Comparison of ENCODE assay signal across 11 cellular contexts in the genomic region with DNA sequence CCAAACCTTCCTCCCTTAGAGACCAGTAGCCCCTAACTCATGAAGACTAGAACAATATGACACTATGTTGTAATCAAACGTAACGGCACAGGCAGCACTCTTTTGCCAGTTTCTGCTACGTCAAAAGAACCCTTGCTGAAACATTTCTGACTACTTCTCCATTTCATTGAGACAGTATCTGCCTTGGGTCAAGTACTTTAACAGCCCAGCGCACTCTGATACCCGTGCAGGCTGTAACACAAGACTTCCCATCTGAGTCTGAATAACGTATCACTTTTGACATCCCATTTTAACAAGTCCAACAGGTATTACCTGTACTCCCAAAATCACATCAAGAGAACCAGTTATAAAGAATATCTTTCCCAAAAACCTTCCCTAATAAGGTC. TPM values are rescaled to one million over a fixed set of nuclear protein-coding genes. Genes with fewer than 3 reads are reported as not detected.
A peak's percentile ranks its signal among the peaks of the same experiment; 100 is the strongest.
DNase-seq lines count a peak whose midpoint lies in the region; ATAC-seq and TF ChIP-seq lines count a peak whose summit lies in the region.
"Had no signal": no experiment of that assay in that cellular context is flagged by ENCODE, and none has a peak within 500 bp of the region (broad histone marks: within the 10 kb centered on the region; RNA-seq: fewer than 3 reads in every experiment).

No MANE protein-coding gene starts in this region.

- no peaks in the 10 kb centered on the region for H3K9me3 Mint-ChIP-seq in MCF 10A (ENCODE audit: unreplicated experiment)
- H3K9me3 Mint-ChIP-seq in naive thymus-derived CD4-positive, alpha-beta T cell, result no peaks in the 10 kb centered on the region

- peak overlapping the region; percentile 67 for H3K4me3 Mint-ChIP-seq in MCF 10A (ENCODE audit: unreplicated experiment)
- no peak overlapping the region for H3K4me3 Mint-ChIP-seq in naive thymus-derived CD4-positive, alpha-beta T cell

- no peaks in the 10 kb centered on the region for H3K4me1 ChIP-seq in naive thymus-derived CD4-positive, alpha-beta T cell (ENCODE audit: control insufficient read depth in 2 of 2, insufficient read depth in 2 of 2, low read length in 2 of 2)
- H3K4me1 ChIP-seq in ascending aorta, result peaks cover 0 to 13% of the 10 kb centered on the region in 2 donors

- H3K4me3 ChIP-seq in naive thymus-derived CD4-positive, alpha-beta T cell (ENCODE audit: low read length), result no peak overlapping the region
- H3K4me3 ChIP-seq in ascending aorta, result no peak overlapping the region
- H3K4me3 ChIP-seq: BLaER1 treated with 17β-estradiol and CSF1 and Interleukin-3, amounts not matched to agents 10 nM and 100 nM had no signal

- intact Hi-C loops in MCF 10A (cut with micrococcal nuclease), result loop anchor here (5.0 kb wide), 1 partner anchor 40 kb away; a partner anchor contains a TSS
- intact Hi-C loops in naive thymus-derived CD4-positive, alpha-beta T cell (cut with micrococcal nuclease), result no loop called here
- intact Hi-C loops in ascending aorta (cut with DNase I), result no loop called here

- ATAC-seq in naive thymus-derived CD4-positive, alpha-beta T cell, result peak; percentile 52
- no peak for ATAC-seq in HG03025 (IDR thresholded peaks at IDR 0.05; ENCODE audit: low FRiP score, unreplicated experiment)

- POLR2A ChIA-PET in MCF 10A (lab: Yijun Ruan, JAX), result interaction anchor here (0.9 to 5.2 kb wide), 10 partner anchors 8 to 110 kb away, joined by 3 to 72 read pairs (median 3); a partner anchor contains a TSS
- POLR2A ChIA-PET in naive thymus-derived CD4-positive, alpha-beta T cell (lab: Charles Lee), result no interaction called here

- peaks cover 49% of the 10 kb centered on the region for H3K4me1 Mint-ChIP-seq in MCF 10A (ENCODE audit: insufficient read depth, unreplicated experiment)
- H3K4me1 Mint-ChIP-seq in naive thymus-derived CD4-positive, alpha-beta T cell, result peaks cover 0 to 6% (median 0%) of the 10 kb centered on the region in 7 donors

- CTCF ChIA-PET in MCF 10A (lab: Yijun Ruan, JAX), result interaction anchor here (1.5 kb wide), 1 partner anchor 76 kb away, joined by 3 read pairs; no protein-coding TSS in a partner anchor
- CTCF ChIA-PET in naive thymus-derived CD4-positive, alpha-beta T cell (lab: Charles Lee), result interaction anchor here (0.6 kb wide), 1 partner anchor 24 kb away, joined by 3 read pairs; no protein-coding TSS in a partner anchor

- H3K9me3 ChIP-seq in naive thymus-derived CD4-positive, alpha-beta T cell (ENCODE audit: control insufficient read depth in 2 of 3, low read length in 3 of 3), result no peaks in the 10 kb centered on the region
- H3K9me3 ChIP-seq in ascending aorta, result no peaks in the 10 kb centered on the region
- H3K9me3 ChIP-seq: BLaER1 treated with 17β-estradiol and CSF1 and Interleukin-3, amounts not matched to agents 10 nM and 100 nM had no signal

- DNase-seq in Ammon's horn (ENCODE audit: low spot score) (peak; percentile 17), MV-4-11 (lab: John Stamatoyannopoulos, UW) (peak; percentile 87), MCF 10A (ENCODE audit: unreplicated experiment) (no peak), ascending aorta (ENCODE audit: low spot score in 2 of 2) (no peak), HT-29 (ENCODE audit: low spot score) (no peak)
- DNase-seq in naive thymus-derived CD4-positive, alpha-beta T cell, result no peak
- no peak for DNase-seq in activated naive CD4-positive, alpha-beta T cell treated with Interleukin-2 at 50 U/mL for 16 hours
- DNase-seq: activated CD8-positive, alpha-beta memory T cell treated with anti-CD3 and anti-CD28 coated beads for 24 hours; anterior cingulate cortex had no signal

- H3K27ac Mint-ChIP-seq in MCF 10A (ENCODE audit: low read depth, unreplicated experiment), result peak overlapping the region; percentile 90
- H3K27ac Mint-ChIP-seq in naive thymus-derived CD4-positive, alpha-beta T cell, result no peak overlapping the region

- no peak for TF ChIP-seq CTCF in MCF 10A (IDR thresholded peaks at IDR 0.05; ENCODE audit: unreplicated experiment)
- TF ChIP-seq CTCF in ascending aorta (IDR thresholded peaks at IDR 0.05), result no peak

- peaks cover 10% of the 10 kb centered on the region for H3K36me3 Mint-ChIP-seq in MCF 10A (ENCODE audit: insufficient read depth, unreplicated experiment)
- H3K36me3 Mint-ChIP-seq in naive thymus-derived CD4-positive, alpha-beta T cell, result no peaks in the 10 kb centered on the region

- no TSS peak for BruUV-seq in MCF 10A (replicated peaks; lab: Mats Ljungman, UMichigan)

- H3K27me3 Mint-ChIP-seq in MCF 10A (ENCODE audit: insufficient read depth, unreplicated experiment), result no peaks in the 10 kb centered on the region
- H3K27me3 Mint-ChIP-seq in naive thymus-derived CD4-positive, alpha-beta T cell, result peaks cover 0 to 7% (median 0%) of the 10 kb centered on the region in 5 donors

- no peak overlapping the region for H3K27ac ChIP-seq in naive thymus-derived CD4-positive, alpha-beta T cell (ENCODE audit: low read depth, low read length)
- H3K27ac ChIP-seq in ascending aorta, result no peak overlapping the region
- H3K27ac ChIP-seq: BLaER1 treated with 17β-estradiol and CSF1 and Interleukin-3, amounts not matched to agents 10 nM and 100 nM had no signal

- H3K36me3 ChIP-seq in naive thymus-derived CD4-positive, alpha-beta T cell (ENCODE audit: control insufficient read depth in 2 of 3, insufficient read depth in 3 of 3, low read length in 3 of 3), result no peaks in the 10 kb centered on the region
- no peaks in the 10 kb centered on the region for H3K36me3 ChIP-seq in ascending aorta

- no peaks in the 10 kb centered on the region for H3K27me3 ChIP-seq in naive thymus-derived CD4-positive, alpha-beta T cell (ENCODE audit: control insufficient read depth in 2 of 2, insufficient read depth in 2 of 2, low read length in 2 of 2)
- no peaks in the 10 kb centered on the region for H3K27me3 ChIP-seq in ascending aorta
- H3K27me3 ChIP-seq: BLaER1 treated with 17β-estradiol and CSF1 and Interleukin-3, amounts not matched to agents 10 nM and 100 nM had no signal

RNA-seq across cellular contexts. Expression of a gene that starts 38.4 kb away (rescaled TPM):
- 48.1 and 50.9 TPM in 2 replicates for total RNA-seq in MCF 10A (2022)
- total RNA-seq in naive thymus-derived CD4-positive, alpha-beta T cell, result 10 to 100 TPM in 1 of 5 experiments, 1 to 10 TPM in 3, under 1 TPM in 1; 0.87 to 20.1 (median 2.4) TPM
- under 1 TPM; 0.30 to 0.37 TPM for polyA plus RNA-seq in naive thymus-derived CD4-positive, alpha-beta T cell
- total RNA-seq in ascending aorta, result 17.8 TPM
- 30.3 and 33.4 TPM in 2 replicates for total RNA-seq in HT-29 (2014; rRNA removed; shearing (Covaris generic))

Comparison
In these comparisons a context has a peak if more than half of its experiments do, and no peak if none do; other contexts are left out.
1. DNase-seq: peak in Ammon's horn (single experiment) and MV-4-11 (single experiment); none in MCF 10A (single experiment), naive thymus-derived CD4-positive, alpha-beta T cell (0 of 9), ascending aorta (0 of 2), activated naive CD4-positive, alpha-beta T cell treated with Interleukin-2 at 50 U/mL for 16 hours (single experiment) and HT-29 (single experiment).